In the genomic region with DNA sequence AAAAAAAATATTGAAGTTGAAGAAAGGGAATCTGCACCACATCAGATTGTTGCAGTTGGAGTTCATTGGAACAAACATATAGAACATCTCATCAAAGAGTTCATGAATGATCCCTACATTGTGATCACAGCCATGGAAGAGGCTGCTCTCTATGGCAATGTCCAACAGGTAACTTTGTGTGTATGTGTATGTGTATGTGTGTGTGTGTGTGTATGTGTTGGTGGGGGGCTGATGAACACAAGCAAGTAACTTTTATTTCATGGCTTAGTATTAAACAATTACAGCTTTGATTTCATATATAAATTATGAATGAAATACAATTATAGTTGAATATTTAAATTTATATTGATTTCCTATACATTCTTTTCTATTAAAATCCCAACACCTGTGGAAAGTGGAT, we compare ENCODE assay signal across 8 cellular contexts.
"Had no signal": no experiment of that assay in that cellular context is flagged by ENCODE, and none has a peak within 500 bp of the region (broad histone marks: within the 10 kb centered on the region; RNA-seq: fewer than 3 reads in every experiment).

No MANE protein-coding gene starts in this region.

- DNase-seq: GDM1, GF-D8 had no signal

- H3K4me3 ChIP-seq: GM12878 had no signal

- ATAC-seq: GM12878 had no signal

- FAIRE-seq: G401.6, GM12878, GM12891, GM12892, GM18507, GM19239 had no signal
